Comparison of ENCODE assay signal across 8 cellular contexts in genomic region chr5:10695055-10695649, GRCh38.
A peak's percentile ranks its signal among the peaks of the same experiment; 100 is the strongest.
DNase-seq lines count a peak whose midpoint lies in the region; ATAC-seq and TF ChIP-seq lines count a peak whose summit lies in the region.

No MANE protein-coding gene starts in this region.

- peak; percentile 43 for ATAC-seq in HG02759 (IDR thresholded peaks at IDR 0.05; ENCODE audit: unreplicated experiment)

- peaks cover 3% of the 10 kb centered on the region for H3K36me3 Mint-ChIP-seq in activated naive CD8-positive, alpha-beta T cell treated with anti-CD3 and anti-CD28 coated beads for 36 hours

- no peak overlapping the region for H3K4me3 Mint-ChIP-seq in activated naive CD8-positive, alpha-beta T cell treated with anti-CD3 and anti-CD28 coated beads for 36 hours

- no peaks in the 10 kb centered on the region for H3K27me3 Mint-ChIP-seq in activated naive CD8-positive, alpha-beta T cell treated with anti-CD3 and anti-CD28 coated beads for 36 hours

- peak overlapping the region; percentile 43 for H3K27ac Mint-ChIP-seq in activated naive CD8-positive, alpha-beta T cell treated with anti-CD3 and anti-CD28 coated beads for 36 hours

- peaks cover 38% of the 10 kb centered on the region for H3K4me1 Mint-ChIP-seq in activated naive CD8-positive, alpha-beta T cell treated with anti-CD3 and anti-CD28 coated beads for 36 hours

- intact Hi-C loops in cardiac septum (cut with DNase I): loop anchor here (5.0 to 10.0 kb wide), 3 partner anchors 162 to 1327 kb away; no protein-coding TSS in a partner anchor
- intact Hi-C loops in posterior cingulate gyrus (cut with DNase I): loop anchor here (5.0 to 10.0 kb wide), 2 partner anchors 490 to 1327 kb away; no protein-coding TSS in a partner anchor

- DNase-seq in GM04504 (ENCODE audit: low read depth): peak; percentile 51
- peak; percentile 25 for DNase-seq in NCI-H2107 (lab: John Stamatoyannopoulos, UW)
- peak; percentile 14 for DNase-seq in activated naive CD8-positive, alpha-beta T cell treated with anti-CD3 and anti-CD28 coated beads for 36 hours
- peak; percentile 88 for DNase-seq in cardiac septum (ENCODE audit: low spot score)
- peak; percentile 67 to 96 (median 78) for DNase-seq in posterior cingulate gyrus
- DNase-seq in cortex of kidney (lab: John Stamatoyannopoulos, UW): no peak

- no peak overlapping the region for H3K27ac ChIP-seq in 22Rv1

- no peaks in the 10 kb centered on the region for H3K9me3 Mint-ChIP-seq in activated naive CD8-positive, alpha-beta T cell treated with anti-CD3 and anti-CD28 coated beads for 36 hours

- peak; percentile 92 for TF ChIP-seq CTCF in 22Rv1 (IDR thresholded peaks at IDR 0.05)
